Comparison of ENCODE assay signal across 1 cellular context in the genomic region with DNA sequence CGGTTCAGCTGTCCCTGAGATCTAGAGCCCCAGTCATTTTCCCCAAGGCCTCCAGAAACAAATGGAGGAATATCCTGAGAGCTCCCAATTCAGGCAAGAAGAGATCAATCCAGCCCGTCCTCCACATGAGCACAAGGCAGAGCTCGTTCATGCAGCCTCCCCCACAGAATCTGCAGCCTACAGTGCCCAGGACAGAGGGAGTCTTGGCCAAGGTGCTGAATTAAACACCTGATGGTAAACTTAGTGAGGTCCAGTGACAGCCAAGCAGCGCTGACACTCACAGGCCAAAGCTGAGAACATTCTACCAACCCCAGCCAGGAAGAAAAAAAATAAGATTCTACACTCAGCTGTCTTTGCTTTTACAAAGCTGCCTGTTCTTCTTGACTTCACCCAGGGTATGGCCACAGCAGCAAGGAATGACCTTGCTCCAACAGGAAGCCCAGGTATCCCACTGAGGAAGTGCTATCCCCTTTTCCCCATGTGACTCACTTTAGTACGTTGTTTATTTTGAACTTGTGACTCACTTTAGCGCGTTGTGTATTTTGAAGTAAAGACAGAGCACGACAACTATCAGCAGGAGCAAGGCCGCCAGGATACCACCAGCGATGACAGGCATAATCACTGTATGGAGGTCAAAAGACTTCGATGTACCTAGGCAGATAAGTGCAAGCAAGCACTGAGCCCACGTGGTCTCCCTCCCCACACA.
A peak's percentile ranks its signal among the peaks of the same experiment; 100 is the strongest.
TF ChIP-seq lines count a peak whose summit lies in the region.

No MANE protein-coding gene starts in this region.

TF ChIP-seq in endothelial cell of umbilical vein, 7 proteins besides CTCF, POLR2A, EP300 and RAD21:
- TF ChIP-seq JUN (IDR thresholded peaks at IDR 0.05; ENCODE audit: borderline replicate concordance, insufficient read depth, insufficient read length, low read depth) (peak; percentile 72), MYC (IDR thresholded peaks at IDR 0.05; ENCODE audit: low read depth, low read length) (no peak), POLR2AphosphoS5 (IDR thresholded peaks at IDR 0.05; ENCODE audit: insufficient read depth, low read depth, low read length) (peak; percentile 69), EZH2 (IDR thresholded peaks at IDR 0.05; ENCODE audit: borderline replicate concordance, low read depth, low read length, severe bottlenecking) (no peak), FOS (IDR thresholded peaks at IDR 0.05; ENCODE audit: borderline replicate concordance, insufficient read depth, low read length) (peak; percentile 57), GATA2 (IDR thresholded peaks at IDR 0.05; ENCODE audit: insufficient read depth, insufficient read length, low read depth, low read length) (no peak)
- TF ChIP-seq, protein P1, sequence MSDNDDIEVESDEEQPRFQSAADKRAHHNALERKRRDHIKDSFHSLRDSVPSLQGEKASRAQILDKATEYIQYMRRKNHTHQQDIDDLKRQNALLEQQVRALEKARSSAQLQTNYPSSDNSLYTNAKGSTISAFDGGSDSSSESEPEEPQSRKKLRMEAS (IDR thresholded peaks at IDR 0.05; ENCODE audit: insufficient read depth, insufficient read length) = peak; percentile 21
TF ChIP-seq in endothelial cell of umbilical vein: peak in this region for 4.
